41 cellular contexts compared by ENCODE assay signal in genomic region chr5:151966046-151966445, GRCh38. TPM values are rescaled to one million over a fixed set of nuclear protein-coding genes. Genes with fewer than 3 reads are reported as not detected.
"Had no signal": no experiment of that assay in that cellular context is flagged by ENCODE, and none has a peak within 500 bp of the region (broad histone marks: within the 10 kb centered on the region; RNA-seq: fewer than 3 reads in every experiment).

No MANE protein-coding gene starts in this region.

- FAIRE-seq: astrocyte, TTC549 had no signal

- H3K36me3 ChIP-seq: adrenal gland, brain microvascular endothelial cell, breast epithelium, cardiac muscle cell had no signal

- H3K27me3 ChIP-seq: adrenal gland, body of pancreas, brain microvascular endothelial cell, breast epithelium, cardiac muscle cell had no signal

- H3K27ac Mint-ChIP-seq: activated B cell treated with CpG ODN at 0.5 μM for 24 hours; activated CD4-positive, alpha-beta memory T cell treated with anti-CD3 and anti-CD28 coated beads for 36 hours; activated CD4-positive, alpha-beta T cell treated with anti-CD3 and anti-CD28 coated beads, Interleukin-2, amount 10 ng/mL, durations not matched to agents 24 days and 14 days; activated CD8-positive, alpha-beta T cell treated with anti-CD3 and anti-CD28 coated beads for 36 hours; activated naive CD4-positive, alpha-beta T cell treated with anti-CD3 and anti-CD28 coated beads for 36 hours; activated naive CD4-positive, alpha-beta T cell treated with anti-CD3 and anti-CD28 coated beads, Interleukin-2, amount 50 U/mL, for 72 hours; activated naive CD8-positive, alpha-beta T cell treated with anti-CD3 and anti-CD28 coated beads for 36 hours; activated T-cell treated with anti-CD3 and anti-CD28 coated beads, Interleukin-2, amount 50 U/mL, for 72 hours; activated T-helper 1 cell treated with anti-CD3 and anti-CD28 coated beads, Interleukin-12 subunit alpha, Interleukin-12 subunit beta, Interleukin-2, Interleukin-4 antibody, amounts not matched to agents 30 ng/mL and 10 ng/mL and 1 ng/mL, durations not matched to agents 14 hours and 24 hours and 36 hours; activated T-helper 17 cell treated with anti-CD3 and anti-CD28 coated beads, Interleukin-2, amount 50 U/mL, for 72 hours; T-helper 1 cell treated with Interleukin-12 subunit alpha and Interleukin-12 subunit beta and Interleukin-4 antibody, amounts not matched to agents 30 μg/mL and 1 μg/mL, for 36 hours; T-helper 2 cell treated with Interferon-gamma antibody and Interleukin-4, amounts not matched to agents 5 μg/mL and 100 μg/mL, for 36 hours had no signal

- H3K4me3 ChIP-seq: adrenal gland, body of pancreas, breast epithelium, cardiac muscle cell had no signal

- H3K4me3 Mint-ChIP-seq: activated B cell treated with CpG ODN at 0.5 μM for 24 hours; activated CD4-positive, alpha-beta memory T cell treated with anti-CD3 and anti-CD28 coated beads for 36 hours; activated CD4-positive, alpha-beta T cell treated with anti-CD3 and anti-CD28 coated beads, Interleukin-2, amount 10 ng/mL, durations not matched to agents 24 days and 14 days; activated CD8-positive, alpha-beta T cell treated with anti-CD3 and anti-CD28 coated beads for 36 hours; activated naive CD4-positive, alpha-beta T cell treated with anti-CD3 and anti-CD28 coated beads for 36 hours; activated naive CD8-positive, alpha-beta T cell treated with anti-CD3 and anti-CD28 coated beads for 36 hours; activated T-cell treated with anti-CD3 and anti-CD28 coated beads, Interleukin-2, amount 50 U/mL, for 4 hours; activated T-cell treated with anti-CD3 and anti-CD28 coated beads, Interleukin-2, amount 50 U/mL, for 72 hours; activated T-helper 1 cell treated with anti-CD3 and anti-CD28 coated beads, Interleukin-12 subunit alpha, Interleukin-12 subunit beta, Interleukin-2, Interleukin-4 antibody, amounts not matched to agents 30 ng/mL and 10 ng/mL and 1 ng/mL, durations not matched to agents 14 hours and 24 hours and 36 hours; activated T-helper 17 cell treated with anti-CD3 and anti-CD28 coated beads, Interleukin-2, amount 50 U/mL, for 72 hours; central memory CD8-positive, alpha-beta T cell; T-helper 1 cell treated with Interleukin-12 subunit alpha and Interleukin-12 subunit beta and Interleukin-4 antibody, amounts not matched to agents 30 μg/mL and 1 μg/mL, for 36 hours; T-helper 2 cell treated with Interferon-gamma antibody and Interleukin-4, amounts not matched to agents 5 μg/mL and 100 μg/mL, for 36 hours had no signal

- ATAC-seq: activated CD8-positive, alpha-beta T cell treated with anti-CD3 and anti-CD28 coated beads for 36 hours; activated naive CD4-positive, alpha-beta T cell treated with anti-CD3 and anti-CD28 coated beads, Interleukin-2, amount 50 U/mL, for 72 hours; activated T-cell treated with anti-CD3 and anti-CD28 coated beads, Interleukin-2, amount 50 U/mL, for 4 hours; activated T-cell treated with anti-CD3 and anti-CD28 coated beads, Interleukin-2, amount 50 U/mL, for 72 hours; activated T-helper 17 cell treated with anti-CD3 and anti-CD28 coated beads, Interleukin-2, amount 50 U/mL, for 72 hours; body of pancreas had no signal

- H3K9me3 Mint-ChIP-seq: activated CD4-positive, alpha-beta memory T cell treated with anti-CD3 and anti-CD28 coated beads for 36 hours; activated CD4-positive, alpha-beta T cell treated with anti-CD3 and anti-CD28 coated beads, Interleukin-2, amount 10 ng/mL, durations not matched to agents 24 days and 14 days; activated CD8-positive, alpha-beta T cell treated with anti-CD3 and anti-CD28 coated beads for 36 hours; activated naive CD4-positive, alpha-beta T cell treated with anti-CD3 and anti-CD28 coated beads for 36 hours; activated naive CD4-positive, alpha-beta T cell treated with anti-CD3 and anti-CD28 coated beads, Interleukin-2, amount 50 U/mL, for 72 hours; activated naive CD8-positive, alpha-beta T cell treated with anti-CD3 and anti-CD28 coated beads for 36 hours; activated T-cell treated with anti-CD3 and anti-CD28 coated beads, Interleukin-2, amount 50 U/mL, for 4 hours; activated T-cell treated with anti-CD3 and anti-CD28 coated beads, Interleukin-2, amount 50 U/mL, for 72 hours; activated T-helper 1 cell treated with anti-CD3 and anti-CD28 coated beads, Interleukin-12 subunit alpha, Interleukin-12 subunit beta, Interleukin-2, Interleukin-4 antibody, amounts not matched to agents 30 ng/mL and 10 ng/mL and 1 ng/mL, durations not matched to agents 14 hours and 24 hours and 36 hours; activated T-helper 17 cell treated with anti-CD3 and anti-CD28 coated beads, Interleukin-2, amount 50 U/mL, for 72 hours; central memory CD8-positive, alpha-beta T cell; T-helper 1 cell treated with Interleukin-12 subunit alpha and Interleukin-12 subunit beta and Interleukin-4 antibody, amounts not matched to agents 30 μg/mL and 1 μg/mL, for 36 hours; T-helper 2 cell treated with Interferon-gamma antibody and Interleukin-4, amounts not matched to agents 5 μg/mL and 100 μg/mL, for 36 hours had no signal

- H3K4me1 Mint-ChIP-seq: activated B cell treated with CpG ODN at 0.5 μM for 24 hours; activated CD4-positive, alpha-beta T cell treated with anti-CD3 and anti-CD28 coated beads, Interleukin-2, amount 10 ng/mL, durations not matched to agents 24 days and 14 days; activated T-helper 17 cell treated with anti-CD3 and anti-CD28 coated beads, Interleukin-2, amount 50 U/mL, for 72 hours; central memory CD8-positive, alpha-beta T cell had no signal

- H3K36me3 Mint-ChIP-seq: activated CD4-positive, alpha-beta memory T cell treated with anti-CD3 and anti-CD28 coated beads for 36 hours; activated naive CD4-positive, alpha-beta T cell treated with anti-CD3 and anti-CD28 coated beads, Interleukin-2, amount 50 U/mL, for 72 hours; activated naive CD8-positive, alpha-beta T cell treated with anti-CD3 and anti-CD28 coated beads for 36 hours had no signal

- DNase-seq: activated B cell treated with CpG ODN at 0.5 μM for 24 hours; activated CD4-positive, alpha-beta memory T cell treated with anti-CD3 and anti-CD28 coated beads for 36 hours; activated CD4-positive, alpha-beta T cell treated with anti-CD3 and anti-CD28 coated beads for 4 hours; activated CD4-positive, alpha-beta T cell treated with anti-CD3 and anti-CD28 coated beads, Interleukin-2, amount 10 ng/mL, durations not matched to agents 24 days and 14 days; activated CD4-positive, alpha-beta T cell treated with anti-CD3 and anti-CD28 coated beads, Interleukin-2, amount 50 U/mL, for 1 hour; activated CD4-positive, alpha-beta T cell treated with anti-CD3 and anti-CD28 coated beads, Interleukin-2, amount 50 U/mL, for 4 hours; activated CD4-positive, CD25-positive, alpha-beta regulatory T cell treated with anti-CD3 and anti-CD28 coated beads, Interleukin-2, amount 50 U/mL, for 72 hours; activated CD8-positive, alpha-beta memory T cell treated with anti-CD3 and anti-CD28 coated beads, Interleukin-2, amount 50 U/mL, for 4 hours; activated CD8-positive, alpha-beta T cell treated with anti-CD3 and anti-CD28 coated beads for 36 hours; activated effector memory CD4-positive, alpha-beta T cell treated with anti-CD3 and anti-CD28 coated beads, Interleukin-2, amount 50 U/mL, for 16 hours; activated gamma-delta T cell treated with Interleukin-2 at 50 U/mL for 16 hours; activated naive CD4-positive, alpha-beta T cell; activated naive CD4-positive, alpha-beta T cell treated with anti-CD3 and anti-CD28 coated beads for 36 hours; activated naive CD4-positive, alpha-beta T cell treated with anti-CD3 and anti-CD28 coated beads, Interleukin-2, amount 50 U/mL, for 16 hours; activated naive CD8-positive, alpha-beta T cell treated with anti-CD3 and anti-CD28 coated beads for 36 hours; activated T-cell treated with anti-CD3 and anti-CD28 coated beads for 4 hours; activated T-cell treated with anti-CD3 and anti-CD28 coated beads, Interleukin-2, amount 50 U/mL, for 1 hour; activated T-cell treated with anti-CD3 and anti-CD28 coated beads, Interleukin-2, amount 50 U/mL, for 4 hours; activated T-cell treated with anti-CD3 and anti-CD28 coated beads, Interleukin-2, amount 50 U/mL, for 72 hours; adrenal gland; amniotic stem cell; aorta; body of pancreas; brain microvascular endothelial cell; caudate nucleus; cerebellar nuclear complex; T-helper 1 cell; T-helper 2 cell; T-helper 9 cell had no signal

- H3K27me3 Mint-ChIP-seq: activated B cell treated with CpG ODN at 0.5 μM for 24 hours; activated CD4-positive, alpha-beta memory T cell treated with anti-CD3 and anti-CD28 coated beads for 36 hours; activated CD4-positive, alpha-beta T cell treated with anti-CD3 and anti-CD28 coated beads, Interleukin-2, amount 10 ng/mL, durations not matched to agents 24 days and 14 days; activated CD8-positive, alpha-beta T cell treated with anti-CD3 and anti-CD28 coated beads for 36 hours; activated naive CD8-positive, alpha-beta T cell treated with anti-CD3 and anti-CD28 coated beads for 36 hours; activated T-helper 17 cell treated with anti-CD3 and anti-CD28 coated beads, Interleukin-2, amount 50 U/mL, for 72 hours; central memory CD8-positive, alpha-beta T cell had no signal

RNA-seq across cellular contexts. Expression of gene GLRA1, which starts 41.4 kb away (rescaled TPM):
- total RNA-seq: activated B cell treated with CpG ODN at 0.5 μM for 24 hours; activated CD4-positive, alpha-beta memory T cell treated with anti-CD3 and anti-CD28 coated beads for 36 hours; activated CD4-positive, alpha-beta T cell treated with anti-CD3 and anti-CD28 coated beads, Interleukin-2, amount 10 ng/mL, durations not matched to agents 24 days and 14 days; activated CD8-positive, alpha-beta memory T cell treated with anti-CD3 and anti-CD28 coated beads for 36 hours; activated CD8-positive, alpha-beta T cell treated with anti-CD3 and anti-CD28 coated beads for 36 hours; activated naive CD4-positive, alpha-beta T cell treated with anti-CD3 and anti-CD28 coated beads for 36 hours; activated naive CD4-positive, alpha-beta T cell treated with anti-CD3 and anti-CD28 coated beads, Interleukin-2, amount 50 U/mL, for 72 hours; activated naive CD8-positive, alpha-beta T cell treated with anti-CD3 and anti-CD28 coated beads for 36 hours; activated T-cell treated with anti-CD3 and anti-CD28 coated beads, Interleukin-2, amount 50 U/mL, for 4 hours; activated T-cell treated with anti-CD3 and anti-CD28 coated beads, Interleukin-2, amount 50 U/mL, for 72 hours; activated T-helper 1 cell treated with anti-CD3 and anti-CD28 coated beads, Interleukin-12 subunit alpha, Interleukin-12 subunit beta, Interleukin-2, Interleukin-4 antibody, amounts not matched to agents 30 ng/mL and 10 ng/mL and 1 ng/mL, durations not matched to agents 14 hours and 24 hours and 36 hours; activated T-helper 17 cell treated with anti-CD3 and anti-CD28 coated beads, Interleukin-2, amount 50 U/mL, for 72 hours; aorta; astrocyte; body of pancreas; breast epithelium; cardiac muscle cell; chondrocyte had no signal
